In genomic region chr12:121570467-121571283, GRCh38 we compare ENCODE assay signal across 1 cellular context.
A peak's percentile ranks its signal among the peaks of the same experiment; 100 is the strongest.
TF ChIP-seq lines count a peak whose summit lies in the region.

No MANE protein-coding gene starts in this region.

TF ChIP-seq in K562, 482 proteins besides CTCF, POLR2A, EP300 and RAD21:
- TF ChIP-seq HNRNPL (IDR thresholded peaks at IDR 0.05; ENCODE audit: low read depth, low read length) = no peak
- TF ChIP-seq ZFP36 (IDR thresholded peaks at IDR 0.05; ENCODE audit: low read depth, low read length, partially characterized antibody) = peak; percentile 55
- peak; percentile 35 for TF ChIP-seq ZNF146 (CRISPR knock-in tag; IDR thresholded peaks at IDR 0.05; ENCODE audit: unreplicated experiment)
- TF ChIP-seq ADNP (tag; IDR thresholded peaks at IDR 0.05) = peak; percentile 50; the same call in 1 of the 2 replicates
- no peak for TF ChIP-seq NBN (IDR thresholded peaks at IDR 0.05; ENCODE audit: low read depth)
